ENCODE assay signal across 30 cellular contexts in genomic region chr19:763869-764268, GRCh38. TPM values are rescaled to one million over a fixed set of nuclear protein-coding genes. Genes with fewer than 3 reads are reported as not detected.
"Had no signal": no experiment of that assay in that cellular context is flagged by ENCODE, and none has a peak within 500 bp of the region (broad histone marks: within the 10 kb centered on the region; RNA-seq: fewer than 3 reads in every experiment).

No MANE protein-coding gene starts in this region.

- H3K79me2 ChIP-seq: hepatocyte had no signal

- H3K27ac Mint-ChIP-seq: endodermal cell; naive thymus-derived CD4-positive, alpha-beta T cell; nephron; neural progenitor cell; stimulated activated memory B cell treated with anti-CD40 and anti-IgM and Interleukin-4, amounts not matched to agents 10 μg/mL and 1 μg/mL and 100 μg/mL, for 72 hours; type B pancreatic cell had no signal

- H3K9ac ChIP-seq: neural progenitor cell had no signal

- H3K9me3 Mint-ChIP-seq: type B pancreatic cell had no signal

- H3K4me2 ChIP-seq: hepatocyte, neural progenitor cell had no signal

- H3K4me3 ChIP-seq: dorsolateral prefrontal cortex, gastroesophageal sphincter, heart left ventricle, hepatocyte, left lung, neural progenitor cell, ovary, psoas muscle, skin epidermis, spleen, testis, tibial artery had no signal

- H3K4me1 Mint-ChIP-seq: endodermal cell; stimulated activated memory B cell treated with anti-CD40 and anti-IgM and Interleukin-4, amounts not matched to agents 10 μg/mL and 1 μg/mL and 100 μg/mL, for 72 hours had no signal

- ATAC-seq: gastroesophageal sphincter; heart left ventricle; left lung; naive thymus-derived CD4-positive, alpha-beta T cell; psoas muscle; stimulated activated memory B cell treated with anti-CD40 and anti-IgM and Interleukin-4, amounts not matched to agents 10 μg/mL and 1 μg/mL and 100 μg/mL, for 72 hours; stimulated activated naive CD8-positive, alpha-beta T cell treated with anti-CD3 and anti-CD28 coated beads, Interleukin-15, Interleukin-2, amounts not matched to agents 100 U/mL and 50 U/mL, for 24 hours had no signal

- H3K36me3 ChIP-seq: gastroesophageal sphincter, heart left ventricle, left lung, neural progenitor cell, ovary, spleen, tibial artery had no signal

- H3K4me1 ChIP-seq: gastroesophageal sphincter, heart left ventricle, left lung, neural progenitor cell, psoas muscle, spleen, testis had no signal

- H3K4me3 Mint-ChIP-seq: endodermal cell; naive thymus-derived CD4-positive, alpha-beta T cell; nephron; neural progenitor cell; stimulated activated memory B cell treated with anti-CD40 and anti-IgM and Interleukin-4, amounts not matched to agents 10 μg/mL and 1 μg/mL and 100 μg/mL, for 72 hours; type B pancreatic cell had no signal

- H3K36me3 Mint-ChIP-seq: stimulated activated memory B cell treated with anti-CD40 and anti-IgM and Interleukin-4, amounts not matched to agents 10 μg/mL and 1 μg/mL and 100 μg/mL, for 72 hours; type B pancreatic cell had no signal

- H3K9me3 ChIP-seq: ovary, testis had no signal

- H2AFZ ChIP-seq: hepatocyte, neural progenitor cell had no signal

- H3K27me3 Mint-ChIP-seq: type B pancreatic cell had no signal

- DNase-seq: dorsolateral prefrontal cortex; effector CD4-positive, alpha-beta T cell; endodermal cell; foreskin fibroblast; heart left ventricle; kidney; left lung; mesendoderm; midbrain; naive thymus-derived CD4-positive, alpha-beta T cell; ovary; posterior cingulate gyrus; psoas muscle; right cardiac atrium; spleen; stimulated activated CD4-positive, alpha-beta T cell treated with anti-CD3 and anti-CD28 coated beads, Interleukin-4, amount 100 ng/mL, for 4 hours; stimulated activated naive CD8-positive, alpha-beta T cell treated with anti-CD3 and anti-CD28 coated beads, Interleukin-15, Interleukin-2, amounts not matched to agents 100 U/mL and 50 U/mL, for 24 hours; substantia nigra; testis; tibial artery had no signal

- H3K27ac ChIP-seq: dorsolateral prefrontal cortex, epithelial cell of prostate, gastroesophageal sphincter, heart left ventricle, hepatocyte, left lung, neural progenitor cell, ovary, psoas muscle, skin epidermis, spleen, testis, tibial artery had no signal

- H3K27me3 ChIP-seq: dorsolateral prefrontal cortex, heart left ventricle, hepatocyte, left lung, neural progenitor cell, ovary, testis had no signal

RNA-seq across cellular contexts. Expression of gene MISP, which starts 13.0 kb away (rescaled TPM):
- total RNA-seq: naive thymus-derived CD4-positive, alpha-beta T cell; spleen had no signal
- polyA plus RNA-seq: naive thymus-derived CD4-positive, alpha-beta T cell had no signal

RNA-seq across cellular contexts. Expression of gene PALM, which starts 55.1 kb away (rescaled TPM):
- polyA plus RNA-seq: naive thymus-derived CD4-positive, alpha-beta T cell had no signal

RNA-seq across cellular contexts. Expression of gene PLPPR3, which starts 57.9 kb away (rescaled TPM):
- total RNA-seq: esophagus mucosa; gastroesophageal sphincter; kidney; lower leg skin; naive thymus-derived CD4-positive, alpha-beta T cell; psoas muscle; right cardiac atrium had no signal
- polyA plus RNA-seq: heart left ventricle; naive thymus-derived CD4-positive, alpha-beta T cell; psoas muscle had no signal
